In the genomic region with DNA sequence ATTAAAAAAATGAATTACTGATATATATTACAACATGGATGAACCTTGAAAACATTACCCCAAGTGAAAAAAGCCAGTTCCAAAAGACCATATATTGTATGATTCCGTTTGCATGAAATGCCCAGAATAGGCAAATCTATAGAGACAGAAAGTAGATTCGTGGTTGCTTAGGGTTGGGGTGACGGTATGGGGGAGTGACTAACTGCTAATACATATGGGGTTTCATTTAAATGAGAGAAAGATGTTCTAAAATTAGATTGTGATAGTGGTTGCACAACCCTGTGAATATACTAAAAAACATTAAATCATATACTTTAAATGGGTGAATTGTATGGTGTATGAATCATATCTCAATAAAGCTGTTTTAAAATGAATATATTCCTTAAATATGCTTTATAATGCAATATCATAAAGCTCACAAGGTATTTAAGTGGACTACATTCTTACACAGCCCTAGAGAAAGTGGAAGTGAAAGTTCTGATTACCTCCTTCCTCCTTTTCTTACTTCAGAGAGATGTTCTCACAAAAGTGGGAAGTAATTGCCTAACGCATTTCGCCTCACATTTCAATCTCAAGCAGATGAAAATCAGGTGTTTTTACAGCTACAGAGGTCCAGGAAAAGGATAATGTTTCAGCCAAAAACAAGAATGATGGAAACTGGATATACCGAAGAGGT, we compare ENCODE assay signal across 10 cellular contexts.
DNase-seq lines count a peak whose midpoint lies in the region; ATAC-seq and TF ChIP-seq lines count a peak whose summit lies in the region.
"Had no signal": no experiment of that assay in that cellular context is flagged by ENCODE, and none has a peak within 500 bp of the region (broad histone marks: within the 10 kb centered on the region; RNA-seq: fewer than 3 reads in every experiment).

No MANE protein-coding gene starts in this region.

- no peaks in the 10 kb centered on the region for H3K27me3 ChIP-seq in WERI-Rb-1 (ENCODE audit: insufficient read depth, low read depth, severe bottlenecking)
- H3K27me3 ChIP-seq: thyroid gland had no signal

- H3K27ac ChIP-seq in WERI-Rb-1 = no peak overlapping the region
- H3K27ac ChIP-seq: thyroid gland had no signal

- TF ChIP-seq CTCF in WERI-Rb-1 (IDR thresholded peaks at IDR 0.05; ENCODE audit: low read depth, low read length) = no peak

- no peak overlapping the region for H3K4me3 ChIP-seq in WERI-Rb-1 (ENCODE audit: low read depth, low read length)
- H3K4me3 ChIP-seq: thyroid gland had no signal

- DNase-seq in GM19238 (ENCODE audit: insufficient read length, low spot score) (peak; percentile 8), Kasumi-1 (lab: John Stamatoyannopoulos, UW) (peak; percentile 3 to 14), NCI-H446 (lab: John Stamatoyannopoulos, UW) (no peak), WERI-Rb-1 (no peak), NCI-H1048 (lab: John Stamatoyannopoulos, UW) (no peak)
- no peak for DNase-seq in stimulated activated naive CD8-positive, alpha-beta T cell treated with anti-CD3 and anti-CD28 coated beads, Interleukin-15, Interleukin-2, amounts not matched to agents 100 U/mL and 50 U/mL, for 24 hours
- DNase-seq: left ventricle myocardium superior, SHP77, thyroid gland had no signal

- ATAC-seq in HG02840 (IDR thresholded peaks at IDR 0.05; ENCODE audit: low FRiP score, unreplicated experiment) = peak; percentile 80
- ATAC-seq in stimulated activated naive CD8-positive, alpha-beta T cell treated with anti-CD3 and anti-CD28 coated beads, Interleukin-15, Interleukin-2, amounts not matched to agents 100 U/mL and 50 U/mL, for 24 hours = peak; percentile 32

- H3K9me3 ChIP-seq in WERI-Rb-1 (ENCODE audit: severe bottlenecking) = no peaks in the 10 kb centered on the region
- H3K9me3 ChIP-seq: thyroid gland had no signal

- H3K36me3 ChIP-seq in WERI-Rb-1 = no peaks in the 10 kb centered on the region
- H3K36me3 ChIP-seq: thyroid gland had no signal

Comparison
In these comparisons a context has a peak if more than half of its experiments do, and no peak if none do; other contexts are left out.
1. DNase-seq: peak in GM19238 (single experiment) and Kasumi-1 (2 of 2); none in stimulated activated naive CD8-positive, alpha-beta T cell treated with anti-CD3 and anti-CD28 coated beads, Interleukin-15, Interleukin-2, amounts not matched to agents 100 U/mL and 50 U/mL, for 24 hours (single experiment), NCI-H446 (0 of 2), WERI-Rb-1 (single experiment) and NCI-H1048 (single experiment).